In the genomic region with DNA sequence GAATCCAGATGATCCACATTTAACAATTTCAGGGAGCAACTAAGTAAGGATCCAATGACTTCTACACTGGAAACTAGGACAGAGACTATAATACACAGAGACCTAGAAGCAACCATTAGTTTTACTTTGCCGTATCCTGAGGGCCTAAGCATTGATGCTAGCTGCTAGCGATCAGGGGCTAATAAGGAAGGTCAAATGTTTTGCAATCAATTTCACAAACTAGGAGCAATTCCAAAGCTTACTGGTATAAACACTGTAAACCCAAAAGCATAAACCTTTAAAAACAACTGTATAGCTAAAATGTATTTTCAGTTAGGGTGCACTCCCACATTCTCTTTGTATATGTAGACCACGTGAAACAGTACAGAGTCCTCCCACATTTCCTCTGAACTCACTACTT, we compare ENCODE assay signal across 1 cellular context.
TF ChIP-seq lines count a peak whose summit lies in the region.

No MANE protein-coding gene starts in this region.

TF ChIP-seq in IMR-90, 13 proteins besides CTCF, POLR2A, EP300 and RAD21 (continued from another document):
- no peak for TF ChIP-seq ELK1 (IDR thresholded peaks at IDR 0.05; ENCODE audit: borderline replicate concordance, low read depth, low read length)
TF ChIP-seq in IMR-90: peak in this region for 1.
